ENCODE assay signal across 1 cellular context in the genomic region with DNA sequence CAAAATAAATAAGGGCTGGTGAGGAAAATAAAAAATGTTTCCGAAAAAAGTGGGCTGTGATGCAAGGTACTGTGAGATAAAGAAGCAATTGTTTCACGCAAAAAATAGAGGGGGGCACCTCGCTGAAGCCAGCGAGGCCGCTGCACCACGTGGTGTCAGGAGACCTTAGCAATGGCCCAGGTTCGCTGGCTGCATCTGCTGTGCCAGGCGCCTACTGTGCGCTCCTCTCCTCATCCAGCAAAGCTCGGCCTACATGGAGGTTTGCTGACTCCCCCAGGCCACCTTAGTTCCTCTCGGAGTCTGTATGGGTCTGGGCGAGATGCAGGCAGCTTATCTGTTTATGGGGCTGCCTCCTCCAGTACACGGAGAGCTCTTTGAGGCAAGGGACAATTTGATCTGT.
TF ChIP-seq lines count a peak whose summit lies in the region.

No MANE protein-coding gene starts in this region.

TF ChIP-seq in GM12878, 131 proteins besides CTCF, POLR2A, EP300 and RAD21:
- TF ChIP-seq NFXL1 (IDR thresholded peaks at IDR 0.05; ENCODE audit: borderline replicate concordance), result no peak
- TF ChIP-seq DPF2 (IDR thresholded peaks at IDR 0.05), result peak; percentile 44; the same call in 1 of the 2 replicates
